ENCODE assay signal across 8 cellular contexts in genomic region chr16:67993207-67994036, GRCh38. TPM values are rescaled to one million over a fixed set of nuclear protein-coding genes. Genes with fewer than 3 reads are reported as not detected.
A peak's percentile ranks its signal among the peaks of the same experiment; 100 is the strongest.
DNase-seq lines count a peak whose midpoint lies in the region; ATAC-seq, FAIRE-seq and TF ChIP-seq lines count a peak whose summit lies in the region.

No MANE protein-coding gene starts in this region.

- H3K4me2 ChIP-seq in endothelial cell of umbilical vein (ENCODE audit: insufficient read depth, low read length): peak overlapping the region; percentile 27

- H3K9ac ChIP-seq in endothelial cell of umbilical vein (replicated peaks; ENCODE audit: extremely low read depth, insufficient read depth, low read length) (peak overlapping the region; percentile 22), muscle layer of colon (ENCODE audit: low read length) (no peak overlapping the region)

- intact Hi-C loops in endothelial cell of umbilical vein (cut with micrococcal nuclease): loop anchor here (1.0 kb wide), 4 partner anchors 30 to 236 kb away; partner anchors contain the start of genes DDX28 and DUS2

- H3K4me3 ChIP-seq in endothelial cell of umbilical vein (replicated peaks in 1 of 3; ENCODE audit: insufficient read depth in 1 of 3, low read depth in 1 of 3, low read length in 3 of 3) (no peak overlapping the region), muscle layer of colon (ENCODE audit: low read depth in 1 of 2, low read length in 2 of 2) (peak overlapping the region; percentile 41 to 65)

- H2AFZ ChIP-seq in endothelial cell of umbilical vein (ENCODE audit: low read depth, low read length): peak overlapping the region; percentile 96

- H3K27me3 ChIP-seq in endothelial cell of umbilical vein (ENCODE audit: control insufficient read depth in 2 of 2, insufficient read depth in 2 of 2, low read length in 2 of 2): no peaks in the 10 kb centered on the region
- H3K27me3 ChIP-seq in muscle layer of colon (ENCODE audit: control insufficient read depth in 1 of 2, insufficient read depth in 2 of 2, low read length in 2 of 2): no peaks in the 10 kb centered on the region

- peak; percentile 99 for TF ChIP-seq CTCF in endothelial cell of umbilical vein (IDR thresholded peaks at IDR 0.05; ENCODE audit: extremely low read depth in 1 of 2, insufficient read depth in 1 of 2, low read depth in 1 of 2, low read length in 2 of 2)

- H3K36me3 ChIP-seq in endothelial cell of umbilical vein (ENCODE audit: control insufficient read depth in 2 of 2, extremely low read depth in 1 of 2, insufficient read depth in 2 of 2, low read length in 2 of 2) (no peaks in the 10 kb centered on the region), muscle layer of colon (ENCODE audit: insufficient read depth, low read length) (no peaks in the 10 kb centered on the region)

- POLR2A ChIA-PET in endothelial cell of umbilical vein (lab: Charles Lee): no interaction called here

- H4K20me1 ChIP-seq in endothelial cell of umbilical vein (replicated peaks; ENCODE audit: control insufficient read depth, extremely low read depth, insufficient read depth, low read length): no peaks in the 10 kb centered on the region

- peak; percentile 44 for TF ChIP-seq POLR2A in GM19099 (IDR thresholded peaks at IDR 0.05; ENCODE audit: extremely low read depth, insufficient read length, low read depth)
- TF ChIP-seq POLR2A in endothelial cell of umbilical vein (IDR thresholded peaks at IDR 0.05; ENCODE audit: low read depth, low read length): no peak

- no TSS peak for BruUV-seq in endothelial cell of umbilical vein (replicated peaks; lab: Mats Ljungman, UMichigan)

- H3K79me2 ChIP-seq in endothelial cell of umbilical vein (ENCODE audit: control insufficient read depth, insufficient read depth, low read length): no peaks in the 10 kb centered on the region

- H3K4me1 ChIP-seq in endothelial cell of umbilical vein (ENCODE audit: control insufficient read depth, extremely low read depth, insufficient read depth, low read length): peaks cover 4% of the 10 kb centered on the region
- no peaks in the 10 kb centered on the region for H3K4me1 ChIP-seq in muscle layer of colon (ENCODE audit: insufficient read depth, low read length)

- peak; percentile 76 for ATAC-seq in HG03354 (IDR thresholded peaks at IDR 0.05; ENCODE audit: poor library complexity, severe bottlenecking, unreplicated experiment)

- dilution Hi-C loops in endothelial cell of umbilical vein (cut with MboI; ENCODE audit: extremely low pct_ligation_motif_present, low sequenced_read_pairs): no loop called here

- H3K9me3 ChIP-seq in endothelial cell of umbilical vein (replicated peaks; ENCODE audit: control insufficient read depth, insufficient read depth, low read length) (no peaks in the 10 kb centered on the region), muscle layer of colon (ENCODE audit: low read length) (no peaks in the 10 kb centered on the region)

- CTCF ChIA-PET in endothelial cell of umbilical vein (lab: Charles Lee): interaction anchor here (0.6 to 4.6 kb wide), 13 partner anchors 9 to 237 kb away, joined by 3 to 47 read pairs (median 4); no protein-coding TSS in a partner anchor

- peak; percentile 67 for FAIRE-seq in endothelial cell of umbilical vein (lab: Jason Lieb, UNC)

- H3K9me1 ChIP-seq in endothelial cell of umbilical vein (replicated peaks; ENCODE audit: control insufficient read depth, extremely low read depth, insufficient read depth, low read length): no peaks in the 10 kb centered on the region

- H3K27ac ChIP-seq in endothelial cell of umbilical vein (ENCODE audit: insufficient read depth, low read depth, low read length) (peak overlapping the region; percentile 9), muscle layer of colon (ENCODE audit: low read depth, low read length) (peak overlapping the region; percentile 48)

- peak; percentile 66 for DNase-seq in Ammon's horn (ENCODE audit: low spot score)
- DNase-seq in NOMO-1 (lab: John Stamatoyannopoulos, UW; ENCODE audit: unreplicated experiment in 2 of 2): peak; percentile 85 to 91
- peak; percentile 59 for DNase-seq in activated CD8-positive, alpha-beta memory T cell treated with anti-CD3 and anti-CD28 coated beads, Interleukin-2, amount 50 U/mL, for 24 hours (ENCODE audit: extremely low read depth)
- DNase-seq in endothelial cell of umbilical vein (ENCODE audit: low read depth, low spot score): peak; percentile 71
- peak; percentile 53 to 54 for DNase-seq in stimulated activated CD8-positive, alpha-beta memory T cell treated with anti-CD3 and anti-CD28 coated beads, Interleukin-4, amount 100 ng/mL, for 4 hours (ENCODE audit: low read depth in 2 of 2, low spot score in 1 of 2)

TF ChIP-seq in endothelial cell of umbilical vein, 7 proteins besides CTCF, POLR2A, EP300 and RAD21:
- TF ChIP-seq GATA2 (IDR thresholded peaks at IDR 0.05; ENCODE audit: insufficient read depth, insufficient read length, low read depth, low read length) (no peak), EZH2 (IDR thresholded peaks at IDR 0.05; ENCODE audit: borderline replicate concordance, low read depth, low read length, severe bottlenecking) (no peak), JUN (IDR thresholded peaks at IDR 0.05; ENCODE audit: borderline replicate concordance, insufficient read depth, insufficient read length, low read depth) (no peak), POLR2AphosphoS5 (IDR thresholded peaks at IDR 0.05; ENCODE audit: insufficient read depth, low read depth, low read length) (peak; percentile 25)

RNA-seq across cellular contexts. Expression of gene DPEP2, which starts 5.9 kb away (rescaled TPM):
- total RNA-seq in endothelial cell of umbilical vein: 0.18 and 0.27 TPM in 2 replicates
- 1.7 and 1.8 TPM in 2 replicates for polyA plus RNA-seq in endothelial cell of umbilical vein
- 0.74 and 0.75 TPM in 2 replicates for polyA plus RNA-seq in endothelial cell of umbilical vein (2011; cell fraction: cytosol; rRNA removed)
- polyA plus RNA-seq in endothelial cell of umbilical vein (2011; cell fraction: nucleus; rRNA removed): 1.2 and 2.3 TPM in 2 replicates
- 0.52 and 2.3 TPM in 2 replicates for polyA plus RNA-seq in endothelial cell of umbilical vein (2012)
- polyA minus RNA-seq in endothelial cell of umbilical vein: 0.49 and 0.78 TPM in 2 replicates
- not detected for polyA minus RNA-seq in endothelial cell of umbilical vein (2011; cell fraction: cytosol; rRNA and poly(A)+ RNA removed)
- 0.67 and 1.1 TPM in 2 replicates for polyA minus RNA-seq in endothelial cell of umbilical vein (2011; cell fraction: nucleus; rRNA and poly(A)+ RNA removed)

RNA-seq across cellular contexts. Expression of gene DPEP3, which starts 13.1 kb away (rescaled TPM):
- total RNA-seq in endothelial cell of umbilical vein: not detected in 2 replicates
- polyA plus RNA-seq in endothelial cell of umbilical vein: 0.03 and 0.06 TPM in 2 replicates
- polyA plus RNA-seq in endothelial cell of umbilical vein (2011; cell fraction: cytosol; rRNA removed): not detected in 2 replicates
- polyA plus RNA-seq in endothelial cell of umbilical vein (2011; cell fraction: nucleus; rRNA removed): 0.10 TPM in 1 of 2 replicates, not detected in the other
- polyA plus RNA-seq in endothelial cell of umbilical vein (2012): not detected in 2 replicates
- 0.40 TPM in 1 of 2 replicates, not detected in the other for polyA minus RNA-seq in endothelial cell of umbilical vein
- not detected for polyA minus RNA-seq in endothelial cell of umbilical vein (2011; cell fraction: cytosol; rRNA and poly(A)+ RNA removed)
- polyA minus RNA-seq in endothelial cell of umbilical vein (2011; cell fraction: nucleus; rRNA and poly(A)+ RNA removed): not detected in 2 replicates

RNA-seq across cellular contexts. Expression of gene DPEP2NB, which starts 22.3 kb away (rescaled TPM):
- total RNA-seq in endothelial cell of umbilical vein: not detected in 2 replicates
- not detected in 2 replicates for polyA plus RNA-seq in endothelial cell of umbilical vein
- not detected in 2 replicates for polyA plus RNA-seq in endothelial cell of umbilical vein (2011; cell fraction: cytosol; rRNA removed)
- not detected in 2 replicates for polyA plus RNA-seq in endothelial cell of umbilical vein (2011; cell fraction: nucleus; rRNA removed)
- not detected in 2 replicates for polyA plus RNA-seq in endothelial cell of umbilical vein (2012)
- polyA minus RNA-seq in endothelial cell of umbilical vein: not detected in 2 replicates
- polyA minus RNA-seq in endothelial cell of umbilical vein (2011; cell fraction: cytosol; rRNA and poly(A)+ RNA removed): not detected
- not detected in 2 replicates for polyA minus RNA-seq in endothelial cell of umbilical vein (2011; cell fraction: nucleus; rRNA and poly(A)+ RNA removed)

RNA-seq across cellular contexts. Expression of gene SLC12A4, which starts 25.0 kb away (rescaled TPM):
- 99.0 and 114 TPM in 2 replicates for total RNA-seq in endothelial cell of umbilical vein
- polyA plus RNA-seq in endothelial cell of umbilical vein: 110 and 124 TPM in 2 replicates
- 53.8 and 76.7 TPM in 2 replicates for polyA plus RNA-seq in endothelial cell of umbilical vein (2011; cell fraction: cytosol; rRNA removed)
- 343 and 417 TPM in 2 replicates for polyA plus RNA-seq in endothelial cell of umbilical vein (2011; cell fraction: nucleus; rRNA removed)
- 79.2 and 83.4 TPM in 2 replicates for polyA plus RNA-seq in endothelial cell of umbilical vein (2012)
- 141 and 143 TPM in 2 replicates for polyA minus RNA-seq in endothelial cell of umbilical vein
- polyA minus RNA-seq in endothelial cell of umbilical vein (2011; cell fraction: cytosol; rRNA and poly(A)+ RNA removed): 27.4 TPM
- polyA minus RNA-seq in endothelial cell of umbilical vein (2011; cell fraction: nucleus; rRNA and poly(A)+ RNA removed): 127 and 131 TPM in 2 replicates

RNA-seq across cellular contexts. Expression of gene DDX28, which starts 29.6 kb away (rescaled TPM):
- total RNA-seq in endothelial cell of umbilical vein: 7.9 and 8.4 TPM in 2 replicates
- 12.5 and 14.9 TPM in 2 replicates for polyA plus RNA-seq in endothelial cell of umbilical vein
- polyA plus RNA-seq in endothelial cell of umbilical vein (2011; cell fraction: cytosol; rRNA removed): 12.8 and 13.6 TPM in 2 replicates
- 8.8 and 9.5 TPM in 2 replicates for polyA plus RNA-seq in endothelial cell of umbilical vein (2011; cell fraction: nucleus; rRNA removed)
- polyA plus RNA-seq in endothelial cell of umbilical vein (2012): 8.5 and 9.5 TPM in 2 replicates
- polyA minus RNA-seq in endothelial cell of umbilical vein: 9.8 and 12.6 TPM in 2 replicates
- polyA minus RNA-seq in endothelial cell of umbilical vein (2011; cell fraction: cytosol; rRNA and poly(A)+ RNA removed): 15.1 TPM
- polyA minus RNA-seq in endothelial cell of umbilical vein (2011; cell fraction: nucleus; rRNA and poly(A)+ RNA removed): 9.4 and 10.4 TPM in 2 replicates

Comparison
In these comparisons a context has a peak if more than half of its experiments do, and no peak if none do; other contexts are left out.
1. H3K4me3 ChIP-seq: peak in muscle layer of colon (2 of 2); none in endothelial cell of umbilical vein (0 of 3).
2. Peak in every context shown above with its lines, with median percentiles within 50 percentile points of each other: DNase-seq.